In genomic region chr1:29279896-29280779, GRCh38 we compare ENCODE assay signal across 20 cellular contexts. TPM values are rescaled to one million over a fixed set of nuclear protein-coding genes. Genes with fewer than 3 reads are reported as not detected.
DNase-seq lines count a peak whose midpoint lies in the region; ATAC-seq, FAIRE-seq and TF ChIP-seq lines count a peak whose summit lies in the region.
"Had no signal": no experiment of that assay in that cellular context is flagged by ENCODE, and none has a peak within 500 bp of the region (broad histone marks: within the 10 kb centered on the region; RNA-seq: fewer than 3 reads in every experiment).

No MANE protein-coding gene starts in this region.

- no peak overlapping the region for H3K4me3 ChIP-seq in bronchial epithelial cell (ENCODE audit: low read depth, low read length)
- H3K4me3 ChIP-seq: BLaER1 treated with 17β-estradiol and CSF1 and Interleukin-3, amounts not matched to agents 10 nM and 100 nM; body of pancreas; coronary artery; heart left ventricle; Peyer's patch; upper lobe of left lung had no signal

- ATAC-seq in left ventricle myocardium superior = no peak
- ATAC-seq: activated T-helper 17 cell treated with anti-CD3 and anti-CD28 coated beads, Interleukin-2, amount 50 U/mL, for 72 hours; body of pancreas; left lobe of liver; natural killer cell treated with Interleukin-12 subunit alpha and Interleukin-12 subunit beta and Interleukin-15 and Interleukin-18, amount 100 ng/mL, for 72 hours had no signal

- FAIRE-seq in bronchial epithelial cell (lab: Jason Lieb, UNC) (peak; percentile 88), GM19239 (lab: Jason Lieb, UNC) (no peak)

- peaks cover 15% of the 10 kb centered on the region for H3K36me3 ChIP-seq in bronchial epithelial cell (ENCODE audit: control insufficient read depth, insufficient read depth, low read length)
- H3K36me3 ChIP-seq: BLaER1 treated with 17β-estradiol and CSF1 and Interleukin-3, amounts not matched to agents 10 nM and 100 nM; Peyer's patch had no signal

- no peaks in the 10 kb centered on the region for H3K27me3 ChIP-seq in bronchial epithelial cell (ENCODE audit: control insufficient read depth, insufficient read depth, low read length)
- H3K27me3 ChIP-seq: BLaER1 treated with 17β-estradiol and CSF1 and Interleukin-3, amounts not matched to agents 10 nM and 100 nM; body of pancreas; heart left ventricle; Peyer's patch; upper lobe of left lung had no signal

- intact Hi-C loops in left ventricle myocardium superior (cut with micrococcal nuclease) = no loop called here

- no peak for TF ChIP-seq CTCF in bronchial epithelial cell (IDR thresholded peaks at IDR 0.05; ENCODE audit: insufficient read depth, low read length, severe bottlenecking)

- peak; percentile 47 for DNase-seq in EH (ENCODE audit: low read depth)
- DNase-seq in M059J (ENCODE audit: low read depth) = peak; percentile 60
- no peak for DNase-seq in bronchial epithelial cell (ENCODE audit: low read depth)
- DNase-seq in left kidney (ENCODE audit: low read depth, low spot score) = peak; percentile 65
- no peak for DNase-seq in GM19239 (ENCODE audit: insufficient read length, low spot score)
- no peak for DNase-seq in NCI-H1694 treated with DMSO at 0.1 percent for 48 hours (lab: John Stamatoyannopoulos, UW)
- DNase-seq in left ventricle myocardium superior = no peak
- DNase-seq in NCI-H1417 treated with DMSO at 0.1 percent for 48 hours (lab: John Stamatoyannopoulos, UW) = no peak
- DNase-seq: activated CD8-positive, alpha-beta memory T cell treated with anti-CD3 and anti-CD28 coated beads, Interleukin-2, amount 50 U/mL, for 4 hours; activated naive CD8-positive, alpha-beta T cell treated with anti-CD3 and anti-CD28 coated beads, Interleukin-2, amount 10 ng/mL, durations not matched to agents 7 days and 5 days; body of pancreas; heart left ventricle; NCI-H510A; Peyer's patch had no signal

RNA-seq across cellular contexts. Expression of gene PTPRU, which starts 43.8 kb away (rescaled TPM):
- total RNA-seq in M059J (2014; rRNA removed; shearing (Covaris generic)) = 3.3 and 3.4 TPM in 2 replicates
- 40.8 and 53.2 TPM in 2 replicates for total RNA-seq in bronchial epithelial cell
- 19.2 TPM for total RNA-seq in left ventricle myocardium superior

RNA-seq across cellular contexts. Expression of gene MECR, which starts 49.4 kb away (rescaled TPM):
- 13.8 and 14.3 TPM in 2 replicates for total RNA-seq in M059J (2014; rRNA removed; shearing (Covaris generic))
- 28.2 TPM in 2 replicates for total RNA-seq in bronchial epithelial cell
- 33.1 TPM for total RNA-seq in left ventricle myocardium superior

Comparison
In these comparisons a context has a peak if more than half of its experiments do, and no peak if none do; other contexts are left out.
1. DNase-seq: peak in EH (single experiment), M059J (single experiment) and left kidney (single experiment); none in bronchial epithelial cell (single experiment), GM19239 (single experiment), NCI-H1694 treated with DMSO at 0.1 percent for 48 hours (single experiment), left ventricle myocardium superior (single experiment) and NCI-H1417 treated with DMSO at 0.1 percent for 48 hours (single experiment).